Comparison of ENCODE assay signal across 20 cellular contexts in the genomic region with DNA sequence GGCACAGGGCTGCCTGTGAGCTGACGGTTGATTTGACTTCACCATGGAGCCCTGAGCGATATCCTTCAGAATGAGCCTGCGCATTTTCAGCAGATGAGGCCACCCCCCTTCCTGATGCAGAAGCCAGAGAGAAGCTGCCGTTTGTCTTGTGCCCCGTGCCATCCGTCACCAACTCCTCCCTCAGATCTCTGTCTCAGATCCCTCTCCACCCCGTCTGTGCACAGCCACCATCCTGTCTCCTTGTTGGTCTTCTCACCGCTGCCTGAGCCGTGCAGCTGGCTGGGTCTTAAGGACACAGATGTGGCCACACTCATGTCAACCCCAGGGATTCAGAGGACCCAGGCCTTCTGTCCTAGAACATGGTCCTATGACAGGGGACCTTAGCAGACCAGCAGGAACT.
"Had no signal": no experiment of that assay in that cellular context is flagged by ENCODE, and none has a peak within 500 bp of the region (broad histone marks: within the 10 kb centered on the region; RNA-seq: fewer than 3 reads in every experiment).

No MANE protein-coding gene starts in this region.

- ATAC-seq: natural killer cell; right cardiac atrium; SK-N-SH treated with all-trans-retinoic acid at 6 μM for 48 hours; stimulated activated memory B cell treated with anti-CD40 and anti-IgM and Interleukin-4, amounts not matched to agents 10 μg/mL and 1 μg/mL and 100 μg/mL, for 72 hours; T-cell had no signal

- H3K4me1 Mint-ChIP-seq: activated naive CD4-positive, alpha-beta T cell treated with anti-CD3 and anti-CD28 coated beads, Interleukin-2, amount 10 ng/mL, durations not matched to agents 7 days and 5 days had no signal

- H3K27ac Mint-ChIP-seq: activated naive CD4-positive, alpha-beta T cell treated with anti-CD3 and anti-CD28 coated beads, Interleukin-2, amount 10 ng/mL, durations not matched to agents 7 days and 5 days; immature natural killer cell; stimulated activated memory B cell treated with anti-CD40 and anti-IgM and Interleukin-4, amounts not matched to agents 10 μg/mL and 1 μg/mL and 100 μg/mL, for 72 hours; T-cell had no signal

- H3K27me3 Mint-ChIP-seq: activated naive CD4-positive, alpha-beta T cell treated with anti-CD3 and anti-CD28 coated beads, Interleukin-2, amount 10 ng/mL, durations not matched to agents 7 days and 5 days; stimulated activated memory B cell treated with anti-CD40 and anti-IgM and Interleukin-4, amounts not matched to agents 10 μg/mL and 1 μg/mL and 100 μg/mL, for 72 hours; T-cell had no signal

- DNase-seq: activated CD4-positive, CD25-positive, alpha-beta regulatory T cell treated with anti-CD3 and anti-CD28 coated beads, Interleukin-2, amount 50 U/mL, for 72 hours; activated CD8-positive, alpha-beta memory T cell treated with anti-CD3 and anti-CD28 coated beads for 24 hours; activated CD8-positive, alpha-beta memory T cell treated with anti-CD3 and anti-CD28 coated beads, Interleukin-2, amount 50 U/mL, for 48 hours; activated effector memory CD4-positive, alpha-beta T cell treated with Interleukin-2 at 50 U/mL for 16 hours; activated naive CD4-positive, alpha-beta T cell treated with anti-CD3 and anti-CD28 coated beads, Interleukin-2, amount 10 ng/mL, durations not matched to agents 7 days and 5 days; activated T-cell treated with anti-CD3 and anti-CD28 coated beads, Interleukin-2, amount 50 U/mL, for 48 hours; adrenal gland; cerebellar nuclear complex; effector CD4-positive, alpha-beta T cell; esophagus squamous epithelium; immature natural killer cell; natural killer cell; small intestine; stimulated activated CD4-positive, alpha-beta T cell treated with anti-CD3 and anti-CD28 coated beads, Interleukin-4, amount 100 ng/mL, for 1 hour; T-cell; T-helper 9 cell; tibial artery had no signal

- H3K4me3 Mint-ChIP-seq: activated naive CD4-positive, alpha-beta T cell treated with anti-CD3 and anti-CD28 coated beads, Interleukin-2, amount 10 ng/mL, durations not matched to agents 7 days and 5 days; immature natural killer cell; natural killer cell; stimulated activated memory B cell treated with anti-CD40 and anti-IgM and Interleukin-4, amounts not matched to agents 10 μg/mL and 1 μg/mL and 100 μg/mL, for 72 hours; T-cell had no signal

- H3K9me3 Mint-ChIP-seq: activated naive CD4-positive, alpha-beta T cell treated with anti-CD3 and anti-CD28 coated beads, Interleukin-2, amount 10 ng/mL, durations not matched to agents 7 days and 5 days; immature natural killer cell; natural killer cell; stimulated activated memory B cell treated with anti-CD40 and anti-IgM and Interleukin-4, amounts not matched to agents 10 μg/mL and 1 μg/mL and 100 μg/mL, for 72 hours; T-cell had no signal
